8 cellular contexts compared by ENCODE assay signal in the genomic region with DNA sequence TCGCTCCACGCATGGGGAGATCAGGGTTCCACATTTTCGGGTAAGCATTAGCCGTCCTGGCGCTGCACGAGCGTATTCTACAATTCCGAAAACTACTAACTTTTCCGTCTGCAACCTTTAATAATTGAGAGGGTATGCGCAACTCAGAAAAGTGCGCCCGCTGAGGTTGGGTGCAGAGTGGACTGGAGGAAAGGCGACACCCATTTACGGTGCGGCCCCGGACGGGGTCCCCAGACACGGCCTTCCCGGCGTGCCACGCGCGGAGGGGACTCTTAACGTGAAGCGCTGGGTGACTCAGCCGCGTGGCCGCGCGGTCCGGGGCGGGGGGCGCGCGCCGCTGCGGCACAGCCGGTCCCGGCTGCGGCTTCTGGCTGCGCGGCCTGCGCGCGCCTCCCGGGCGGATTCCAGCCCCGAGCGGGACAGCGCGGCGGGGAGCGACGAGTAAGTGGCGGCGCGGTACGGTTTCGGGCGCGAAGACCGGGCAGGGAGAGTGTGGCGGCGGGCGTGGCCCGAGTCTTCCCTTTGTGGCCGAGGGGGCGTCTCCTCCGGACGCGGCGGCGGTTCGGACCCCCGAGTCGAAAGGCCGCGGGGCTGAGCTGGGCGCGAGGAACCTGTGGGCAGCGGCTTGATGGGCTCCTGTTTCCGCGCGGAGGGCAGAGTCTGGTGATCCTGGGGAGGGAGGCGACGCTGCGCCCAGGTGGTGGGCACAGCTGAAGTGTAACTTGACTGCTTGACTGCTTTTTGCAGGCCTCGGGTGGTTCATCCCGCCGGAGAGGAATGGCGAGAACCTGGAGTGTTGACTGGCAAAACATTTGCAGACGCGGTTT. TPM values are rescaled to one million over a fixed set of nuclear protein-coding genes. Genes with fewer than 3 reads are reported as not detected.
DNase-seq lines count a peak whose midpoint lies in the region; ATAC-seq, FAIRE-seq and TF ChIP-seq lines count a peak whose summit lies in the region.

A gene (plus strand): TSS at position 330 of the 827 bp plus-strand sequence. CDS start 27,098 bp downstream, outside the sequence.
A gene with protein sequence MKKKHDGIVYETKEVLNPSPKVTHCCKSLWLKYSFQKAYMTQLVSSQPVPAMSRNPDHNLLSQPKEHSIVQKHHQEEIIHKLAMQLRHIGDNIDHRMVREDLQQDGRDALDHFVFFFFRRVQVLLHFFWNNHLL (minus strand): TSS at position 184 of the 827 bp plus-strand sequence. CDS start 16,772 bp downstream, outside the sequence.

- dilution Hi-C loops in keratinocyte (cut with MboI; ENCODE audit: extremely low pct_ligation_motif_present, low sequenced_read_pairs) = no loop called here

- peak within 1 kb of the TSS; percentile 68 to 96 (median 96) for H3K4me3 ChIP-seq in keratinocyte (ENCODE audit: control insufficient read depth in 2 of 3, extremely low read depth in 1 of 3, insufficient read depth in 2 of 3, low read depth in 1 of 3, low read length in 3 of 3)

- peak within 1 kb of the TSS; percentile 88 for H2AFZ ChIP-seq in keratinocyte (ENCODE audit: control insufficient read depth, low read length)

- H3K4me2 ChIP-seq in keratinocyte (ENCODE audit: control insufficient read depth, extremely low read depth, insufficient read depth, low read depth, low read length) = peak within 1 kb of the TSS; percentile 99

- peak within 1 kb of the TSS; percentile 93 for H3K9ac ChIP-seq in keratinocyte (ENCODE audit: control insufficient read depth, extremely low read depth, insufficient read depth, low read length)

- no peaks in the 10 kb centered on the region for H3K36me3 ChIP-seq in keratinocyte (ENCODE audit: control insufficient read depth in 2 of 2, extremely low read depth in 1 of 2, insufficient read depth in 2 of 2, low read length in 2 of 2)

- H3K27ac ChIP-seq in caudate nucleus (ENCODE audit: low read depth, low read length) = peak within 1 kb of the TSS; percentile 95
- peak within 1 kb of the TSS; percentile 89 for H3K27ac ChIP-seq in keratinocyte (ENCODE audit: control insufficient read depth, insufficient read depth, low read length)

- peak; percentile 70 for ATAC-seq in HG03139 (IDR thresholded peaks at IDR 0.05; ENCODE audit: unreplicated experiment)

- peak; percentile 95 for TF ChIP-seq POLR2A in GM18951 (IDR thresholded peaks at IDR 0.05; ENCODE audit: extremely low read depth, insufficient read depth, insufficient read length)

- peaks cover 34% of the 10 kb centered on the region for H3K79me2 ChIP-seq in keratinocyte (ENCODE audit: control insufficient read depth, insufficient read depth, low read length)

- no peaks in the 10 kb centered on the region for H3K9me3 ChIP-seq in keratinocyte (ENCODE audit: control insufficient read depth, low read depth, low read length)

- TF ChIP-seq CTCF in keratinocyte (optimal IDR thresholded peaks at IDR 0.05 in 1 of 3, IDR thresholded peaks at IDR 0.05 in 1 of 3, conservative IDR thresholded peaks at IDR 0.05 in 1 of 3; ENCODE audit: extremely low read depth in 1 of 3, insufficient read depth in 2 of 3, low read length in 3 of 3) = no peak

- FAIRE-seq in keratinocyte (lab: Jason Lieb, UNC) = no peak

- H3K4me1 ChIP-seq in keratinocyte (ENCODE audit: control insufficient read depth, extremely low read depth, insufficient read depth, low read length) = peaks cover 32% of the 10 kb centered on the region

- peaks cover 3% of the 10 kb centered on the region for H3K9me1 ChIP-seq in keratinocyte (ENCODE audit: control insufficient read depth, extremely low read depth, insufficient read depth, low read length)

- no peaks in the 10 kb centered on the region for H3K27me3 ChIP-seq in keratinocyte (ENCODE audit: control insufficient read depth, extremely low read depth, insufficient read depth, low read length)

- no peaks in the 10 kb centered on the region for H4K20me1 ChIP-seq in keratinocyte (ENCODE audit: control insufficient read depth, extremely low read depth, insufficient read depth, low read length)

- DNase-seq in AG08396 (ENCODE audit: low spot score) (peak; percentile 92), NCI-H2227 treated with DMSO at 0.1 percent for 48 hours (lab: John Stamatoyannopoulos, UW) (peak; percentile 61), caudate nucleus (lab: John Stamatoyannopoulos, UW) (peak in 59 of 61 donors; percentile 20 to 90 (median 79)), keratinocyte (ENCODE audit: low read depth, low spot score) (peak; percentile 28)
- DNase-seq in activated CD4-positive, CD25-positive, alpha-beta regulatory T cell treated with anti-CD3 and anti-CD28 coated beads, Interleukin-2, amount 50 U/mL, for 16 hours (ENCODE audit: low read depth, low spot score) = peak; percentile 70
- DNase-seq in stimulated activated CD4-positive, alpha-beta T cell treated with anti-CD3 and anti-CD28 coated beads, Interleukin-12 subunit alpha, Interleukin-12 subunit beta, amount 100 ng/mL, for 4 hours = peak; percentile 83

- in situ Hi-C loops in GM18951 (cut with MboI; ENCODE audit: low sequenced_read_pairs, unreplicated experiment) = no loop called here

RNA-seq across cellular contexts. Expression of the first gene that starts in this region (rescaled TPM):
- polyA plus RNA-seq in keratinocyte = 23.3 to 31.8 TPM (median 24.8 TPM) in 3 replicates
- polyA plus RNA-seq in keratinocyte (2011; ENCODE audit: low read depth) = 5.6 TPM
- 18.1 and 27.3 TPM in 2 replicates for polyA plus RNA-seq in keratinocyte (2011; cell fraction: cytosol; rRNA removed)
- 16.0 TPM in 2 replicates for polyA plus RNA-seq in keratinocyte (2011; cell fraction: nucleus; rRNA removed)
- 10.2 and 15.8 TPM in 2 replicates for polyA plus RNA-seq in keratinocyte (2012; ENCODE audit: low replicate concordance)
- polyA minus RNA-seq in keratinocyte = 24.9 to 33.7 TPM (median 28.3 TPM) in 3 replicates
- polyA minus RNA-seq in keratinocyte (2011; cell fraction: cytosol; rRNA and poly(A)+ RNA removed) = 24.4 TPM
- polyA minus RNA-seq in keratinocyte (2011; cell fraction: nucleus; rRNA and poly(A)+ RNA removed) = 14.1 and 26.8 TPM in 2 replicates

RNA-seq across cellular contexts. Expression of the second gene that starts in this region (rescaled TPM):
- 0.06 to 0.08 TPM (median 0.06 TPM) in 3 replicates for polyA plus RNA-seq in keratinocyte
- not detected for polyA plus RNA-seq in keratinocyte (2011; ENCODE audit: low read depth)
- 0.09 TPM in 1 of 2 replicates, not detected in the other for polyA plus RNA-seq in keratinocyte (2011; cell fraction: cytosol; rRNA removed)
- not detected in 2 replicates for polyA plus RNA-seq in keratinocyte (2011; cell fraction: nucleus; rRNA removed)
- polyA plus RNA-seq in keratinocyte (2012; ENCODE audit: low replicate concordance) = 0.07 TPM in 1 of 2 replicates, not detected in the other
- polyA minus RNA-seq in keratinocyte = 0.16 TPM in 1 of 3 replicates, not detected in the others
- not detected for polyA minus RNA-seq in keratinocyte (2011; cell fraction: cytosol; rRNA and poly(A)+ RNA removed)
- polyA minus RNA-seq in keratinocyte (2011; cell fraction: nucleus; rRNA and poly(A)+ RNA removed) = not detected in 2 replicates

Comparison
In these comparisons a context has a peak if more than half of its experiments do, and no peak if none do; other contexts are left out.
1. Peak in every context shown above with its lines: DNase-seq, ATAC-seq, H3K4me3 ChIP-seq and H3K27ac ChIP-seq.
2. DNase-seq: peak in every context shown above with its lines; median percentile 92 in AG08396; 83 in stimulated activated CD4-positive, alpha-beta T cell treated with anti-CD3 and anti-CD28 coated beads, Interleukin-12 subunit alpha, Interleukin-12 subunit beta, amount 100 ng/mL, for 4 hours; 79 in caudate nucleus; 70 in activated CD4-positive, CD25-positive, alpha-beta regulatory T cell treated with anti-CD3 and anti-CD28 coated beads, Interleukin-2, amount 50 U/mL, for 16 hours; 61 in NCI-H2227 treated with DMSO at 0.1 percent for 48 hours; 28 in keratinocyte.